In the genomic region with DNA sequence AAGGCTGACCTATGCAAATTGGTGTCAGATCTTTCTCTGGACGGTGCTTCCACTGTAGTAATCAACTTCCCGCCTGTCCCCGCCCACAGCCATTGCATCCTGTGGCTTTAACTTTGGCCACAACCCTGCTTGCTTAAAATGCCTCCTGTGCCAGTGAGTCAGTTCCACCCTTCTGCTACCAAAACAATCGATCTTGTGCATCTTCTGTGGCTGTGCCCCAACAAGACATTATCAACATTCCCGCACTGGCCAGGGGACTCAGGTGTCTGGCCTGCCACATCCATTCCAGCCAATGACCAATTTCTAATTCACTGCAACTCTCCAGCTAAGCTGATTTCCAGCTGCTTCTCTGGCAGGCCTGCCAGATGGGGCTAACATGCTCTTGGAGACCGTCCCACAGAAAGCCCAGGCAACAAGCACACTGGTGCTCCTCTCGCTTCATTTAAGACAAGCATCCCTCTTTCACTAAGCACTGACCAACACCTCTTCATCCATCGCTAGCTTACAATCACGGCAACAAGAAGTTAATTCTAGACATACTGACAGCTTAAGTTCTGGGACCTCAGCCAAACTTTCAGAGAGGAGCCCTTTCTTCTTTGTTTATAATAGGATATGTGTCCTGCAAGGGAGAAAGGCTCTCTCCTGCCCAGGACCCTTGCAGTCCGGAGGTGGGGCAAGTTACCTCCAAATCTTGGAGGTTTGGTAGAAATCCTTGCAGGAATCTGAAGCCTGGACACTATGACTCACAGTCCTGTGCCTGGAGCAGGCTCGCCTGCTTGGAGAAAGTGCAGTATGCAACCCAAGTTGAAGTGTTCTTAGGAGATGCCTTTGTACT, we compare ENCODE assay signal across 8 cellular contexts. TPM values are rescaled to one million over a fixed set of nuclear protein-coding genes. Genes with fewer than 3 reads are reported as not detected.
DNase-seq lines count a peak whose midpoint lies in the region; ATAC-seq and TF ChIP-seq lines count a peak whose summit lies in the region.

No MANE protein-coding gene starts in this region.

- peak; percentile 39 for ATAC-seq in mucosa of descending colon

- peak; percentile 54 for DNase-seq in DMS 273 treated with DMSO at 0.1 percent for 48 hours (lab: John Stamatoyannopoulos, UW)
- peak; percentile 35 to 72 for DNase-seq in NCI-H446 (lab: John Stamatoyannopoulos, UW)
- peak; percentile 80 to 81 for DNase-seq in cardiac fibroblast (ENCODE audit: low read depth in 2 of 2)
- DNase-seq in mucosa of descending colon: no peak
- no peak for DNase-seq in NCI-H2107 treated with DMSO at 0.1 percent for 48 hours (lab: John Stamatoyannopoulos, UW; ENCODE audit: unreplicated experiment)
- no peak for DNase-seq in ureter (ENCODE audit: low spot score)
- no peak for DNase-seq in GM13976 (ENCODE audit: low spot score)
- no peak for DNase-seq in ecto neural progenitor cell (ENCODE audit: low spot score)

- no peak for TF ChIP-seq CTCF in cardiac fibroblast (IDR thresholded peaks at IDR 0.05; ENCODE audit: low read depth, low read length)
- no peak for TF ChIP-seq CTCF in mucosa of descending colon (IDR thresholded peaks at IDR 0.05)
- no peak for TF ChIP-seq CTCF in GM13976 (IDR thresholded peaks at IDR 0.05; ENCODE audit: borderline replicate concordance, control extremely low read depth, extremely low read depth, insufficient read depth, missing control alignments)

- no peaks in the 10 kb centered on the region for H3K36me3 ChIP-seq in mucosa of descending colon (ENCODE audit: low read depth)

- no peaks in the 10 kb centered on the region for H3K9me3 ChIP-seq in mucosa of descending colon

- in situ Hi-C loops in GM13976 (cut with MboI; ENCODE audit: low sequenced_read_pairs, unreplicated experiment): no loop called here

- intact Hi-C loops in mucosa of descending colon (cut with DNase I, micrococcal nuclease): no loop called here

- H3K4me1 ChIP-seq in mucosa of descending colon (ENCODE audit: low read depth): peaks cover 8% of the 10 kb centered on the region

- no peak overlapping the region for H3K4me3 ChIP-seq in cardiac fibroblast (replicated peaks in 1 of 2; ENCODE audit: low read depth in 2 of 2, low read length in 2 of 2)
- H3K4me3 ChIP-seq in mucosa of descending colon: no peak overlapping the region

RNA-seq across cellular contexts. Expression of a gene that starts 6.7 kb away (rescaled TPM):
- total RNA-seq in mucosa of descending colon (100 to 1,000 TPM; 141 to 645 (median 213) TPM), ureter (114 TPM)

Comparison
In these comparisons a context has a peak if more than half of its experiments do, and no peak if none do; other contexts are left out.
1. DNase-seq: peak in DMS 273 treated with DMSO at 0.1 percent for 48 hours (single experiment), NCI-H446 (2 of 2) and cardiac fibroblast (2 of 2); none in mucosa of descending colon (0 of 3), NCI-H2107 treated with DMSO at 0.1 percent for 48 hours (single experiment), ureter (single experiment), GM13976 (single experiment) and ecto neural progenitor cell (single experiment).